12 cellular contexts compared by ENCODE assay signal in genomic region chr5:1724822-1725602, GRCh38.
DNase-seq lines count a peak whose midpoint lies in the region; ATAC-seq, FAIRE-seq and TF ChIP-seq lines count a peak whose summit lies in the region.
"Had no signal": no experiment of that assay in that cellular context is flagged by ENCODE, and none has a peak within 500 bp of the region (broad histone marks: within the 10 kb centered on the region; RNA-seq: fewer than 3 reads in every experiment).

No MANE protein-coding gene starts in this region.

- H2BK15ac ChIP-seq in H1 (ENCODE audit: low read length) = peak overlapping the region; percentile 46; the same call in 1 of the 2 replicates

- no peak overlapping the region for H3K56ac ChIP-seq in H1 (replicated peaks; ENCODE audit: insufficient read length, low read depth, low read length)

- H2BK20ac ChIP-seq in H1 (ENCODE audit: low read length) = 0 out of 2 replicates have a peak overlapping the region, but pooled peaks have one; percentile 61

- H3K9ac ChIP-seq in H1 (replicated peaks in 1 of 4; ENCODE audit: extremely low read depth in 1 of 4, low read depth in 3 of 4, low read length in 3 of 4) = peak overlapping the region in 1 of 4 experiments; percentile 27; a peak in 2 of 7 replicates

- peak; percentile 44 for ATAC-seq in CD8-positive, alpha-beta T cell
- ATAC-seq in naive thymus-derived CD8-positive, alpha-beta T cell = peak; percentile 78 to 90
- no peak for ATAC-seq in HG02884 (IDR thresholded peaks at IDR 0.05; ENCODE audit: unreplicated experiment)

- H3K27ac ChIP-seq in CD8-positive, alpha-beta T cell (ENCODE audit: low read depth, low read length) = no peak overlapping the region
- H3K27ac ChIP-seq in H1 (ENCODE audit: low read depth, low read length) = no peak overlapping the region
- H3K27ac ChIP-seq: thoracic aorta had no signal

- no peaks in the 10 kb centered on the region for H3K79me1 ChIP-seq in H1 (ENCODE audit: low read depth, low read length)

- no peak overlapping the region; the same call in none of the 2 replicates for H2BK5ac ChIP-seq in H1 (ENCODE audit: low read depth, low read length)

- H2BK120ac ChIP-seq in H1 (replicated peaks; ENCODE audit: low read depth, low read length) = no peak overlapping the region

- no peaks in the 10 kb centered on the region for H3K4me1 ChIP-seq in CD8-positive, alpha-beta T cell (ENCODE audit: insufficient read depth, low read length)
- peaks cover 0 to 17% (median 14%) of the 10 kb centered on the region in 4 experiments; a peak in 6 of 7 replicates for H3K4me1 ChIP-seq in H1 (replicated peaks in 1 of 4; ENCODE audit: control insufficient read depth in 3 of 4, insufficient read depth in 4 of 4, low read length in 3 of 4)

- TF ChIP-seq EP300 in H1 (IDR thresholded peaks at IDR 0.05; ENCODE audit: borderline replicate concordance in 1 of 2, low read depth in 2 of 2, low read length in 2 of 2) = no peak

- H3K14ac ChIP-seq in H1 (ENCODE audit: insufficient read length) = peak overlapping the region; percentile 5

- H4K8ac ChIP-seq in H1 (ENCODE audit: extremely low read depth, insufficient read depth, low read length) = peak overlapping the region; percentile 53

- intact Hi-C loops in CD8-positive, alpha-beta T cell (cut with DNase I, micrococcal nuclease) = no loop called here

- DNase-seq in CD8-positive, alpha-beta T cell = peak in 3 of 7 experiments; percentile 18 to 50 (median 22)
- DNase-seq in H1 (ENCODE audit: low read depth in 1 of 2, low spot score in 2 of 2) (peak in 1 of 2 experiments; percentile 73), DMS79 (lab: John Stamatoyannopoulos, UW) (no peak), amygdala (lab: John Stamatoyannopoulos, UW) (no peak), HuH-7.5 (ENCODE audit: low spot score) (no peak)
- DNase-seq in naive thymus-derived CD8-positive, alpha-beta T cell = peak in 5 of 10 donors; percentile 11 to 29 (median 18)
- DNase-seq: foreskin melanocyte, right cardiac atrium had no signal

- no peak overlapping the region for H3K23ac ChIP-seq in H1 (ENCODE audit: insufficient read length)

- peak overlapping the region; percentile 72 for H4K5ac ChIP-seq in H1 (ENCODE audit: insufficient read length, low read depth, low read length)

- peak overlapping the region; percentile 87; the same call in 1 of the 2 replicates for H2BK12ac ChIP-seq in H1 (ENCODE audit: low read depth, low read length)

- TF ChIP-seq POLR2A in H1 (IDR thresholded peaks at IDR 0.05; ENCODE audit: control extremely low read depth in 1 of 2, low read depth in 2 of 2, low read length in 2 of 2) = no peak

- no peaks in the 10 kb centered on the region for H4K20me1 ChIP-seq in H1 (replicated peaks in 1 of 2; ENCODE audit: control insufficient read depth in 1 of 2, insufficient read depth in 2 of 2, low read length in 2 of 2)

- H3K4me3 Mint-ChIP-seq in CD8-positive, alpha-beta T cell = peak overlapping the region; percentile 76
- peak overlapping the region; percentile 42 for H3K4me3 Mint-ChIP-seq in T-helper 1 cell treated with Interleukin-12 subunit alpha and Interleukin-12 subunit beta and Interleukin-4 antibody, amounts not matched to agents 30 μg/mL and 1 μg/mL, for 36 hours
- H3K4me3 Mint-ChIP-seq in naive thymus-derived CD8-positive, alpha-beta T cell = peak overlapping the region; percentile 41 to 85 (median 72)

- no peak for FAIRE-seq in H1 (lab: Jason Lieb, UNC)
- FAIRE-seq: G401.6 had no signal

- CTCF ChIA-PET in CD8-positive, alpha-beta T cell (lab: Charles Lee) = interaction anchor here (1.2 kb wide), 1 partner anchor 13 kb away, joined by 5 read pairs; no protein-coding TSS in a partner anchor
- CTCF ChIA-PET in H1 (lab: Charles Lee; ENCODE audit: partially characterized antibody) = interaction anchor here (0.7 to 3.7 kb wide), 6 partner anchors 12 to 57 kb away, joined by 3 to 32 read pairs (median 4); no protein-coding TSS in a partner anchor

- no peaks in the 10 kb centered on the region for H3K27me3 ChIP-seq in CD8-positive, alpha-beta T cell (ENCODE audit: insufficient read depth, low read length)
- peaks cover 0 to 9% (median 3%) of the 10 kb centered on the region in 4 experiments; a peak in 2 of 7 replicates for H3K27me3 ChIP-seq in H1 (replicated peaks in 1 of 4; ENCODE audit: control insufficient read depth in 3 of 4, extremely low read depth in 1 of 4, insufficient read depth in 3 of 4, low read length in 3 of 4)

- no peaks in the 10 kb centered on the region for H3K9me3 ChIP-seq in CD8-positive, alpha-beta T cell (ENCODE audit: low read length)
- no peaks in the 10 kb centered on the region for H3K9me3 ChIP-seq in H1 (ENCODE audit: insufficient read depth in 2 of 2, low read depth in 1 of 2, low read length in 1 of 2)
- H3K9me3 ChIP-seq: thoracic aorta had no signal

- H3K36me3 Mint-ChIP-seq in CD8-positive, alpha-beta T cell = no peaks in the 10 kb centered on the region
- H3K36me3 Mint-ChIP-seq in T-helper 1 cell treated with Interleukin-12 subunit alpha and Interleukin-12 subunit beta and Interleukin-4 antibody, amounts not matched to agents 30 μg/mL and 1 μg/mL, for 36 hours (ENCODE audit: low read depth) = no peaks in the 10 kb centered on the region
- H3K36me3 Mint-ChIP-seq in naive thymus-derived CD8-positive, alpha-beta T cell = peaks cover 1 to 8% (median 3%) of the 10 kb centered on the region in 3 donors

- H3K4ac ChIP-seq in H1 (replicated peaks; ENCODE audit: insufficient read length, low read depth, low read length) = no peak overlapping the region

- no peak overlapping the region for H3K27ac Mint-ChIP-seq in CD8-positive, alpha-beta T cell
- no peak overlapping the region for H3K27ac Mint-ChIP-seq in T-helper 1 cell treated with Interleukin-12 subunit alpha and Interleukin-12 subunit beta and Interleukin-4 antibody, amounts not matched to agents 30 μg/mL and 1 μg/mL, for 36 hours
- H3K27ac Mint-ChIP-seq in naive thymus-derived CD8-positive, alpha-beta T cell = peak overlapping the region in 6 of 10 donors; percentile 40 to 81 (median 57)

- H4K91ac ChIP-seq in H1 (replicated peaks; ENCODE audit: insufficient read length, low read length) = peak overlapping the region; percentile 41

- TF ChIP-seq CTCF in CD8-positive, alpha-beta T cell (IDR thresholded peaks at IDR 0.05) = no peak
- TF ChIP-seq CTCF in H1 (IDR thresholded peaks at IDR 0.05; ENCODE audit: control extremely low read depth in 1 of 3, insufficient read depth in 1 of 3, low read depth in 1 of 3, low read length in 3 of 3) = no peak

- no peak overlapping the region for H2AK5ac ChIP-seq in H1 (ENCODE audit: low read depth, low read length)

- H3K23me2 ChIP-seq in H1 (ENCODE audit: low read depth, low read length) = peaks cover 2% of the 10 kb centered on the region; the same call in 1 of the 2 replicates

- POLR2A ChIA-PET in CD8-positive, alpha-beta T cell (lab: Charles Lee) = no interaction called here
- POLR2A ChIA-PET in H1 (lab: Charles Lee; ENCODE audit: partially characterized antibody) = interaction anchor here (1.4 kb wide), 1 partner anchor 57 kb away, joined by 4 read pairs; no protein-coding TSS in a partner anchor
- POLR2A ChIA-PET in naive thymus-derived CD8-positive, alpha-beta T cell (lab: Charles Lee) = interaction anchor here (1.5 kb wide), 1 partner anchor 75 kb away, joined by 6 read pairs; the partner anchor contains the start of genes MRPL36 and NDUFS6

- peak overlapping the region; percentile 65 to 75 for H3K4me2 ChIP-seq in H1 (ENCODE audit: insufficient read depth in 1 of 2, low read depth in 2 of 2, low read length in 2 of 2)

- H3K18ac ChIP-seq in H1 (ENCODE audit: extremely low read depth, low read length) = peak overlapping the region; percentile 87

- TF ChIP-seq RAD21 in H1 (IDR thresholded peaks at IDR 0.05 in 1 of 2, conservative IDR thresholded peaks at IDR 0.05 in 1 of 2; ENCODE audit: low read depth in 2 of 2, low read length in 2 of 2) = no peak

- WGBS in H1 (ENCODE audit: extremely low coverage in 1 of 2, insufficient coverage in 1 of 2, insufficient read length in 1 of 2, insufficient replicate concordance in 2 of 2, low coverage in 1 of 2, low lambda C conversion rate in 2 of 2, missing lambda C conversion rate in 1 of 2), 2 experiments = 37% methylated on average over 37 of the region's 41 CpGs; no CpG with 5 or more reads in 1 of the 2 experiments

- no peaks in the 10 kb centered on the region for H3K4me1 Mint-ChIP-seq in CD8-positive, alpha-beta T cell (ENCODE audit: low read depth)
- H3K4me1 Mint-ChIP-seq in T-helper 1 cell treated with Interleukin-12 subunit alpha and Interleukin-12 subunit beta and Interleukin-4 antibody, amounts not matched to agents 30 μg/mL and 1 μg/mL, for 36 hours (ENCODE audit: low read depth) = no peaks in the 10 kb centered on the region
- peaks cover 0 to 9% (median 2%) of the 10 kb centered on the region in 4 donors for H3K4me1 Mint-ChIP-seq in naive thymus-derived CD8-positive, alpha-beta T cell

- peak overlapping the region; percentile 82; the same call in 1 of the 2 replicates for H2AFZ ChIP-seq in H1 (ENCODE audit: low read length)

- peaks cover 16% of the 10 kb centered on the region for H3K27me3 Mint-ChIP-seq in CD8-positive, alpha-beta T cell (ENCODE audit: low read depth)
- peaks cover 6% of the 10 kb centered on the region for H3K27me3 Mint-ChIP-seq in T-helper 1 cell treated with Interleukin-12 subunit alpha and Interleukin-12 subunit beta and Interleukin-4 antibody, amounts not matched to agents 30 μg/mL and 1 μg/mL, for 36 hours (ENCODE audit: low read depth)
- peaks cover 0 to 52% (median 27%) of the 10 kb centered on the region in 5 donors for H3K27me3 Mint-ChIP-seq in naive thymus-derived CD8-positive, alpha-beta T cell

- H3K4me3 ChIP-seq in CD8-positive, alpha-beta T cell (ENCODE audit: low read depth, low read length) = peak overlapping the region; percentile 37
- H3K4me3 ChIP-seq in H1 (ENCODE audit: extremely low read depth in 1 of 4, insufficient read depth in 2 of 4, low read depth in 3 of 4, low read length in 4 of 4) = peak overlapping the region; percentile 27 to 53 (median 36)
- H3K4me3 ChIP-seq: thoracic aorta had no signal

- H3K36me3 ChIP-seq in CD8-positive, alpha-beta T cell (ENCODE audit: insufficient read depth, low read length) = no peaks in the 10 kb centered on the region
- H3K36me3 ChIP-seq in H1 (ENCODE audit: control insufficient read depth in 2 of 4, insufficient read depth in 4 of 4, low read length in 3 of 4) = no peaks in the 10 kb centered on the region
- H3K36me3 ChIP-seq: thoracic aorta had no signal

- peaks cover 4% of the 10 kb centered on the region for H3K9me3 Mint-ChIP-seq in CD8-positive, alpha-beta T cell
- H3K9me3 Mint-ChIP-seq in T-helper 1 cell treated with Interleukin-12 subunit alpha and Interleukin-12 subunit beta and Interleukin-4 antibody, amounts not matched to agents 30 μg/mL and 1 μg/mL, for 36 hours = no peaks in the 10 kb centered on the region
- H3K9me3 Mint-ChIP-seq in naive thymus-derived CD8-positive, alpha-beta T cell = peaks cover 0 to 10% (median 0%) of the 10 kb centered on the region in 9 donors

- no peaks in the 10 kb centered on the region for H3K79me2 ChIP-seq in H1 (ENCODE audit: control insufficient read depth in 1 of 2, insufficient read depth in 2 of 2, low read length in 2 of 2)

TF ChIP-seq in H1, 55 proteins besides CTCF, POLR2A, EP300 and RAD21 (continues in another document):
- TF ChIP-seq TBP (IDR thresholded peaks at IDR 0.05; ENCODE audit: low read depth, low read length) = 0 out of 2 replicates have a peak, but pooled peaks have one; percentile 15
- TF ChIP-seq MAFK (IDR thresholded peaks at IDR 0.05; ENCODE audit: low read depth, low read length) = no peak
- no peak for TF ChIP-seq CEBPB (IDR thresholded peaks at IDR 0.05; ENCODE audit: low read depth, low read length)

Comparison
In these comparisons a context has a peak if more than half of its experiments do, and no peak if none do; other contexts are left out.
1. H3K27ac Mint-ChIP-seq: peak in naive thymus-derived CD8-positive, alpha-beta T cell (6 of 10); none in CD8-positive, alpha-beta T cell (single experiment) and T-helper 1 cell treated with Interleukin-12 subunit alpha and Interleukin-12 subunit beta and Interleukin-4 antibody, amounts not matched to agents 30 μg/mL and 1 μg/mL, for 36 hours (single experiment).
2. Peak in every context shown above with its lines, with median percentiles within 50 percentile points of each other: H3K4me3 Mint-ChIP-seq.